9 cellular contexts compared by ENCODE assay signal in the genomic region with DNA sequence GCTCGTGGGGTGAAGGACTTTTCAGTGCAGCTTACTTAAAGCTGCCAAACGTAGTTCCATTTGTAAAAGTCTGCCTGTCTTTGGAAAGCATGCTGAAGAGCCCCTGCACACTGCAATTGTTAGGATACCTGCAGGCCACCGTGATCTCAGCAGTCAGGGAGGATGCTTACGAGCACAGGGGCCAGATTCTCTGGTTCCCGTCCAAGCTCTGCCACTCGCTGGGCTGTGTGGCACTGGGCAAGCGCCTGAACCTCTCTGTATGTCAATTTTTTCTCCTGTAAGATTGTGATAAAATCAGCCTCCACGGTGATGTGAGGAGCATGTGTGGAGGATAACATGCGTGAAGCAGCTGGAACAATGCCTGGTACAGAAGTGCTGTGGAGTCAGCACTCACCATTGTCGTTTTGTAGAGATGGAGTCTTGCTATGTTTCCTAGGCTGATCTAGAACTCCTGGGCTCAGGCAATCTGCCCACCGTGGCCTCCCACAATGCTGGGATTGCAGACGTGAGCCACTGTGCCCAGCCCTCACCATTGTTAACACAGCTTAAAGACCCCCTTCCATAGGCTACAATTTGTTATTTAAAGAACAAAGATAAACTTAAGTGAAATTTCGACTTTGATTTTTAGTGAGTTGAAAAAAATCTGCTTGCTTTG. TPM values are rescaled to one million over a fixed set of nuclear protein-coding genes. Genes with fewer than 3 reads are reported as not detected.
DNase-seq lines count a peak whose midpoint lies in the region; ATAC-seq and TF ChIP-seq lines count a peak whose summit lies in the region.
"Had no signal": no experiment of that assay in that cellular context is flagged by ENCODE, and none has a peak within 500 bp of the region (broad histone marks: within the 10 kb centered on the region; RNA-seq: fewer than 3 reads in every experiment).

No MANE protein-coding gene starts in this region.

- peaks cover 4% of the 10 kb centered on the region for H3K36me3 Mint-ChIP-seq in activated naive CD8-positive, alpha-beta T cell treated with anti-CD3 and anti-CD28 coated beads for 36 hours

- H3K27me3 ChIP-seq in left ventricle myocardium inferior (ENCODE audit: low read depth) (no peaks in the 10 kb centered on the region), lung (ENCODE audit: control insufficient read depth, insufficient read depth) (no peaks in the 10 kb centered on the region), uterus (no peaks in the 10 kb centered on the region)

- H3K4me1 ChIP-seq in left ventricle myocardium inferior (peaks cover 69% of the 10 kb centered on the region), lung (ENCODE audit: control insufficient read depth in 2 of 2, insufficient read depth in 2 of 2, low read length in 2 of 2) (peaks cover 0 to 8% of the 10 kb centered on the region in 2 donors), uterus (no peaks in the 10 kb centered on the region)

- peak overlapping the region; percentile 71 for H3K4me3 ChIP-seq in left ventricle myocardium inferior
- H3K4me3 ChIP-seq in lung: peak overlapping the region; percentile 42
- H3K4me3 ChIP-seq in uterus: peak overlapping the region; percentile 17 to 38

- H3K36me3 ChIP-seq in left ventricle myocardium inferior (peaks cover 9% of the 10 kb centered on the region), lung (ENCODE audit: control insufficient read depth in 2 of 2, insufficient read depth in 2 of 2, low read length in 2 of 2) (peaks cover 0 to 6% of the 10 kb centered on the region in 2 donors), uterus (no peaks in the 10 kb centered on the region)

- H3K9me3 Mint-ChIP-seq in activated naive CD8-positive, alpha-beta T cell treated with anti-CD3 and anti-CD28 coated beads for 36 hours: no peaks in the 10 kb centered on the region
- H3K9me3 Mint-ChIP-seq: CD4-positive, alpha-beta T cell had no signal

- intact Hi-C loops in left ventricle myocardium inferior (cut with micrococcal nuclease) (no loop called here), left ventricle myocardium superior (cut with micrococcal nuclease) (no loop called here), uterus (cut with DNase I; ENCODE audit: low total_unique reads) (no loop called here)

- H3K4me3 Mint-ChIP-seq in activated naive CD8-positive, alpha-beta T cell treated with anti-CD3 and anti-CD28 coated beads for 36 hours: peak overlapping the region; percentile 22
- H3K4me3 Mint-ChIP-seq: CD4-positive, alpha-beta T cell had no signal

- H3K27me3 Mint-ChIP-seq in activated naive CD8-positive, alpha-beta T cell treated with anti-CD3 and anti-CD28 coated beads for 36 hours: no peaks in the 10 kb centered on the region
- H3K27me3 Mint-ChIP-seq: CD4-positive, alpha-beta T cell had no signal

- no peak overlapping the region for H3K27ac Mint-ChIP-seq in activated naive CD8-positive, alpha-beta T cell treated with anti-CD3 and anti-CD28 coated beads for 36 hours
- H3K27ac Mint-ChIP-seq: CD4-positive, alpha-beta T cell had no signal

- no peak for TF ChIP-seq CTCF in left ventricle myocardium inferior (IDR thresholded peaks at IDR 0.05; ENCODE audit: borderline replicate concordance)
- no peak for TF ChIP-seq CTCF in lung (IDR thresholded peaks at IDR 0.05; ENCODE audit: control extremely low read depth, extremely low read depth)
- no peak for TF ChIP-seq CTCF in uterus (IDR thresholded peaks at IDR 0.05)

- 81 to 89% methylated on average over 13 of the region's 13 CpGs for WGBS in lung, 2 donors

- H3K27ac ChIP-seq in left ventricle myocardium inferior (replicated peaks) (peak overlapping the region; percentile 89), lung (ENCODE audit: low read depth in 1 of 2, low read length in 1 of 2) (peak overlapping the region; percentile 48 to 51), uterus (peak overlapping the region in 1 of 2 donors; percentile 7)

- TF ChIP-seq POLR2A in uterus (IDR thresholded peaks at IDR 0.05): no peak
- TF ChIP-seq POLR2A in GM18505 (IDR thresholded peaks at IDR 0.05; ENCODE audit: borderline replicate concordance, extremely low read depth, insufficient read depth, insufficient read length): no peak

- ATAC-seq in left ventricle myocardium superior (no peak), lung (ENCODE audit: insufficient read depth, low FRiP score) (no peak), GM18505 (IDR thresholded peaks at IDR 0.05; ENCODE audit: unreplicated experiment) (no peak), HG02884 (IDR thresholded peaks at IDR 0.05; ENCODE audit: unreplicated experiment) (no peak)

- no peak for DNase-seq in left ventricle myocardium inferior
- DNase-seq in left ventricle myocardium superior: no peak
- no peak for DNase-seq in activated naive CD8-positive, alpha-beta T cell treated with anti-CD3 and anti-CD28 coated beads for 36 hours
- DNase-seq in lung (ENCODE audit: low spot score): no peak
- DNase-seq in uterus: no peak
- DNase-seq in D341Med (ENCODE audit: low spot score): no peak

- no peaks in the 10 kb centered on the region for H3K4me1 Mint-ChIP-seq in activated naive CD8-positive, alpha-beta T cell treated with anti-CD3 and anti-CD28 coated beads for 36 hours

- no peaks in the 10 kb centered on the region for H3K9me3 ChIP-seq in left ventricle myocardium inferior (replicated peaks)
- no peaks in the 10 kb centered on the region for H3K9me3 ChIP-seq in lung (ENCODE audit: control insufficient read depth in 2 of 2, insufficient read depth in 1 of 2, low read length in 1 of 2)
- H3K9me3 ChIP-seq in uterus: no peaks in the 10 kb centered on the region

RNA-seq across cellular contexts. Expression of gene ADPRHL1, which starts 3.5 kb away (rescaled TPM):
- total RNA-seq in left ventricle myocardium inferior (484 TPM), left ventricle myocardium superior (442 TPM), lung (1 to 10 TPM; 1.4 to 4.9 TPM), uterus (1 to 10 TPM in 2 of 4 donors, not detected in 2; 1.6 to 3.3 TPM)
- under 1 TPM; 0.44 to 0.56 TPM for total RNA-seq in activated naive CD8-positive, alpha-beta T cell treated with anti-CD3 and anti-CD28 coated beads for 36 hours
- polyA plus RNA-seq in lung: 1 to 10 TPM in 1 of 2 donors, under 1 TPM in 1; 0.83 to 1.2 TPM

RNA-seq across cellular contexts. Expression of gene DCUN1D2, which starts 40.7 kb away (rescaled TPM):
- total RNA-seq in left ventricle myocardium inferior (196 TPM), left ventricle myocardium superior (242 TPM), lung (10 to 100 TPM; 15.8 to 21.1 TPM), uterus (10 to 100 TPM in 3 of 4 donors, 1 to 10 TPM in 1; 7.7 to 68.2 (median 29.3) TPM)
- total RNA-seq in activated naive CD8-positive, alpha-beta T cell treated with anti-CD3 and anti-CD28 coated beads for 36 hours: 10 to 100 TPM; 11.0 to 13.9 TPM
- polyA plus RNA-seq in lung: 10 to 100 TPM in 1 of 2 donors, 1 to 10 TPM in 1; 6.9 to 11.9 TPM

Comparison
In these comparisons a context has a peak if more than half of its experiments do, and no peak if none do; other contexts are left out.
1. RNA of gene ADPRHL1, which starts 3.5 kb away (total RNA-seq): 484 TPM in left ventricle myocardium inferior (single experiment) and 442 TPM in left ventricle myocardium superior (single experiment); 1.4 to 4.9 TPM in lung, 1.6 to 3.3 TPM in uterus and 0.44 to 0.56 TPM in activated naive CD8-positive, alpha-beta T cell treated with anti-CD3 and anti-CD28 coated beads for 36 hours; every median in the first group is over 10 times any median in the second.
2. Peak in every context shown above with its lines, with median percentiles within 50 percentile points of each other: H3K4me3 ChIP-seq.